Comparison of ENCODE assay signal across 9 cellular contexts in genomic region chr4:8607603-8608481, GRCh38. TPM values are rescaled to one million over a fixed set of nuclear protein-coding genes. Genes with fewer than 3 reads are reported as not detected.
DNase-seq lines count a peak whose midpoint lies in the region; ATAC-seq, FAIRE-seq and TF ChIP-seq lines count a peak whose summit lies in the region.
"Had no signal": no experiment of that assay in that cellular context is flagged by ENCODE, and none has a peak within 500 bp of the region (broad histone marks: within the 10 kb centered on the region; RNA-seq: fewer than 3 reads in every experiment).

No MANE protein-coding gene starts in this region.

- no peaks in the 10 kb centered on the region for H3K36me3 ChIP-seq in CD8-positive, alpha-beta T cell (ENCODE audit: insufficient read depth, low read length)

- no peak overlapping the region for H3K4me3 Mint-ChIP-seq in CD8-positive, alpha-beta T cell

- no peak for ATAC-seq in CD8-positive, alpha-beta T cell
- no peak for ATAC-seq in GM18517 (IDR thresholded peaks at IDR 0.05; ENCODE audit: unreplicated experiment)

- POLR2A ChIA-PET in CD8-positive, alpha-beta T cell (lab: Charles Lee) = no interaction called here

- peak in 5 of 7 experiments; percentile 14 to 39 (median 17) for DNase-seq in CD8-positive, alpha-beta T cell
- DNase-seq in HFF-Myc (ENCODE audit: extremely low read depth, low read depth) (no peak), epithelial cell of proximal tubule (ENCODE audit: low read depth) (no peak), posterior cingulate gyrus (peak in 6 of 10 donors; percentile 36 to 92 (median 58)), NCI-H1694 (lab: John Stamatoyannopoulos, UW) (no peak), RCC 7860 (ENCODE audit: low spot score) (no peak)
- DNase-seq in activated CD4-positive, alpha-beta T cell treated with anti-CD3 and anti-CD28 coated beads, Interleukin-2, amount 50 U/mL, for 4 hours = peak; percentile 2 to 24

- peaks cover 12% of the 10 kb centered on the region for H3K27me3 Mint-ChIP-seq in CD8-positive, alpha-beta T cell (ENCODE audit: low read depth)

- no peaks in the 10 kb centered on the region for H3K4me1 ChIP-seq in CD8-positive, alpha-beta T cell (ENCODE audit: insufficient read depth, low read length)

- H3K9me3 ChIP-seq in CD8-positive, alpha-beta T cell (ENCODE audit: low read length) = no peaks in the 10 kb centered on the region

- no peak overlapping the region for H3K27ac Mint-ChIP-seq in CD8-positive, alpha-beta T cell

- H3K4me1 Mint-ChIP-seq in CD8-positive, alpha-beta T cell (ENCODE audit: low read depth) = no peaks in the 10 kb centered on the region

- H3K4me3 ChIP-seq in CD8-positive, alpha-beta T cell (ENCODE audit: low read depth, low read length) = no peak overlapping the region
- H3K4me3 ChIP-seq in HFF-Myc (replicated peaks; ENCODE audit: low read depth, low read length) = no peak overlapping the region
- H3K4me3 ChIP-seq in epithelial cell of proximal tubule (ENCODE audit: low read depth, low read length) = no peak overlapping the region

- no peak for FAIRE-seq in RCC 7860 (lab: Jason Lieb, UNC)

- intact Hi-C loops in CD8-positive, alpha-beta T cell (cut with DNase I, micrococcal nuclease) = loop anchor here in 1 of 2 experiments (10.0 kb wide), 1 partner anchor 307 kb away; no protein-coding TSS in a partner anchor
- intact Hi-C loops in posterior cingulate gyrus (cut with DNase I) = loop anchor here (1.0 to 10.0 kb wide), 2 partner anchors 267 to 310 kb away; partner anchors contain the start of gene HMX1

- no peaks in the 10 kb centered on the region for H3K27me3 ChIP-seq in CD8-positive, alpha-beta T cell (ENCODE audit: insufficient read depth, low read length)

- CTCF ChIA-PET in CD8-positive, alpha-beta T cell (lab: Charles Lee) = interaction anchor here (0.8 to 1.0 kb wide), 3 partner anchors 10 to 30 kb away, joined by 3 to 7 read pairs (median 5); no protein-coding TSS in a partner anchor

- no peaks in the 10 kb centered on the region for H3K36me3 Mint-ChIP-seq in CD8-positive, alpha-beta T cell

- no peaks in the 10 kb centered on the region for H3K9me3 Mint-ChIP-seq in CD8-positive, alpha-beta T cell

- TF ChIP-seq CTCF in CD8-positive, alpha-beta T cell (IDR thresholded peaks at IDR 0.05) = peak; percentile 88
- TF ChIP-seq CTCF in HFF-Myc (IDR thresholded peaks at IDR 0.05; ENCODE audit: low read depth, low read length, missing control alignments) (peak; percentile 90), epithelial cell of proximal tubule (conservative IDR thresholded peaks at IDR 0.05; ENCODE audit: low read depth, low read length) (peak; percentile 85)

- H3K27ac ChIP-seq in CD8-positive, alpha-beta T cell (ENCODE audit: low read depth, low read length) = no peak overlapping the region

RNA-seq across cellular contexts. Expression of gene CPZ, which starts 15.3 kb away (rescaled TPM):
- not detected for total RNA-seq in CD8-positive, alpha-beta T cell
- 0.86 and 2.0 TPM in 2 replicates for total RNA-seq in epithelial cell of proximal tubule

RNA-seq across cellular contexts. Expression of gene GPR78, which starts 27.6 kb away (rescaled TPM):
- not detected for total RNA-seq in CD8-positive, alpha-beta T cell
- total RNA-seq in epithelial cell of proximal tubule = not detected in 2 replicates
- total RNA-seq: glomerular endothelial cell had no signal

Comparison
In these comparisons a context has a peak if more than half of its experiments do, and no peak if none do; other contexts are left out.
1. DNase-seq: peak in CD8-positive, alpha-beta T cell (5 of 7), activated CD4-positive, alpha-beta T cell treated with anti-CD3 and anti-CD28 coated beads, Interleukin-2, amount 50 U/mL, for 4 hours (2 of 2) and posterior cingulate gyrus (6 of 10); none in HFF-Myc (single experiment), epithelial cell of proximal tubule (single experiment), NCI-H1694 (single experiment) and RCC 7860 (single experiment).
2. Peak in every context shown above with its lines, with median percentiles within 50 percentile points of each other: CTCF ChIP-seq.